In genomic region chr9:18365651-18366050, GRCh38 we compare ENCODE assay signal across 23 cellular contexts.
A peak's percentile ranks its signal among the peaks of the same experiment; 100 is the strongest.
DNase-seq lines count a peak whose midpoint lies in the region; ATAC-seq and TF ChIP-seq lines count a peak whose summit lies in the region.
"Had no signal": no experiment of that assay in that cellular context is flagged by ENCODE, and none has a peak within 500 bp of the region (broad histone marks: within the 10 kb centered on the region; RNA-seq: fewer than 3 reads in every experiment).

No MANE protein-coding gene starts in this region.

- no peaks in the 10 kb centered on the region for H3K36me3 ChIP-seq in breast epithelium
- H3K36me3 ChIP-seq in MM.1S (replicated peaks; ENCODE audit: insufficient read depth, low read length): no peaks in the 10 kb centered on the region
- H3K36me3 ChIP-seq: BE2C, Peyer's patch had no signal

- intact Hi-C loops in MCF 10A (cut with micrococcal nuclease): no loop called here
- intact Hi-C loops in breast epithelium (cut with DNase I; ENCODE audit: low total_unique reads): no loop called here

- H3K36me3 Mint-ChIP-seq in MCF 10A (ENCODE audit: insufficient read depth, unreplicated experiment) (no peaks in the 10 kb centered on the region), WTC11 (no peaks in the 10 kb centered on the region)
- H3K36me3 Mint-ChIP-seq: CD4-positive, CD25-positive, alpha-beta regulatory T cell; IgD-negative memory B cell had no signal

- no TSS peak for BruUV-seq in MCF 10A (replicated peaks; lab: Mats Ljungman, UMichigan)

- no peak overlapping the region for H3K4me2 ChIP-seq in MM.1S (ENCODE audit: low read depth, low read length)
- H3K4me2 ChIP-seq: KMS-11, SK-N-SH had no signal

- H4K20me1 ChIP-seq in MM.1S (ENCODE audit: insufficient read depth, low read length): no peaks in the 10 kb centered on the region

- no peak overlapping the region for H3K27ac ChIP-seq in breast epithelium
- H3K27ac ChIP-seq in MM.1S (ENCODE audit: low read length): peak overlapping the region; percentile 13; the same call in 1 of the 2 replicates
- H3K27ac ChIP-seq: KMS-11, Peyer's patch had no signal

- no peaks in the 10 kb centered on the region for H3K79me2 ChIP-seq in MM.1S (ENCODE audit: low read length)

- H3K9ac ChIP-seq in MM.1S (ENCODE audit: low read length): no peak overlapping the region
- H3K9ac ChIP-seq: KMS-11, SK-N-SH had no signal

- no peaks in the 10 kb centered on the region for H3K9me2 ChIP-seq in MM.1S (replicated peaks; ENCODE audit: insufficient read depth, low read length)
- H3K9me2 ChIP-seq: SK-N-SH had no signal

- H3K4me3 Mint-ChIP-seq in MCF 10A (ENCODE audit: unreplicated experiment) (no peak overlapping the region), WTC11 (no peak overlapping the region)
- H3K4me3 Mint-ChIP-seq: CD4-positive, CD25-positive, alpha-beta regulatory T cell; IgD-negative memory B cell had no signal

- H3K4me1 Mint-ChIP-seq in MCF 10A (ENCODE audit: insufficient read depth, unreplicated experiment): no peaks in the 10 kb centered on the region
- H3K4me1 Mint-ChIP-seq in WTC11: peaks cover 14% of the 10 kb centered on the region
- H3K4me1 Mint-ChIP-seq: CD4-positive, CD25-positive, alpha-beta regulatory T cell had no signal

- H3K27ac Mint-ChIP-seq in MCF 10A (ENCODE audit: low read depth, unreplicated experiment): peak overlapping the region; percentile 1
- no peak overlapping the region for H3K27ac Mint-ChIP-seq in WTC11
- H3K27ac Mint-ChIP-seq: CD4-positive, CD25-positive, alpha-beta regulatory T cell; IgD-negative memory B cell had no signal

- H3K27me3 ChIP-seq in breast epithelium (no peaks in the 10 kb centered on the region), MM.1S (replicated peaks; ENCODE audit: insufficient read depth, low read length) (no peaks in the 10 kb centered on the region)
- H3K27me3 ChIP-seq: BE2C, Peyer's patch had no signal

- H3K4me1 ChIP-seq in breast epithelium (no peaks in the 10 kb centered on the region), MM.1S (ENCODE audit: low read length) (peaks cover 26% of the 10 kb centered on the region)
- H3K4me1 ChIP-seq: BE2C, Peyer's patch had no signal

- no peaks in the 10 kb centered on the region for H3K9me3 ChIP-seq in breast epithelium
- H3K9me3 ChIP-seq in MM.1S (replicated peaks; ENCODE audit: insufficient read depth, low read length): no peaks in the 10 kb centered on the region
- H3K9me3 ChIP-seq: BE2C, Peyer's patch, SK-N-SH had no signal

- H3F3A ChIP-seq in MM.1S (ENCODE audit: insufficient read depth, low read length): no peaks in the 10 kb centered on the region

- H3K4me3 ChIP-seq in breast epithelium (no peak overlapping the region), MM.1S (ENCODE audit: low read length) (no peak overlapping the region)
- H3K4me3 ChIP-seq: Peyer's patch had no signal

- TF ChIP-seq CTCF in MCF 10A (IDR thresholded peaks at IDR 0.05; ENCODE audit: unreplicated experiment) (no peak), breast epithelium (IDR thresholded peaks at IDR 0.05) (no peak), MM.1S (IDR thresholded peaks at IDR 0.05; ENCODE audit: low read length) (no peak), WTC11 (IDR thresholded peaks at IDR 0.05) (no peak)

- POLR2A ChIA-PET in MCF 10A (lab: Yijun Ruan, JAX): no interaction called here
- POLR2A ChIA-PET in WTC11 (lab: Charles Lee): no interaction called here

- CTCF ChIA-PET in MCF 10A (lab: Yijun Ruan, JAX): no interaction called here
- CTCF ChIA-PET in WTC11 (lab: Charles Lee): no interaction called here

- DNase-seq in MCF 10A (ENCODE audit: unreplicated experiment): no peak
- no peak for DNase-seq in breast epithelium (ENCODE audit: low spot score in 2 of 2)
- DNase-seq in MM.1S: no peak
- peak; percentile 66 for DNase-seq in cerebellar cortex (ENCODE audit: low spot score)
- DNase-seq in putamen (ENCODE audit: low spot score): no peak
- DNase-seq in WTC11 (ENCODE audit: low spot score): no peak
- DNase-seq: 8988T; ACHN; BE2C; CD4-positive, CD25-positive, alpha-beta regulatory T cell; DMS153; NCI-H1105; NCI-H1436 treated with DMSO at 0.1 percent for 48 hours; NCI-H187 treated with DMSO at 0.1 percent for 48 hours; NCI-H446 treated with DMSO at 0.1 percent for 48 hours; NCI-H526; OCI-M1; Peyer's patch; SK-N-SH had no signal

- ATAC-seq in GM21576 (IDR thresholded peaks at IDR 0.05; ENCODE audit: unreplicated experiment) (no peak), GM21515 (IDR thresholded peaks at IDR 0.05; ENCODE audit: unreplicated experiment) (no peak), WTC11 (no peak)

- H3K9me3 Mint-ChIP-seq in MCF 10A (ENCODE audit: unreplicated experiment) (no peaks in the 10 kb centered on the region), WTC11 (no peaks in the 10 kb centered on the region)

- H3K27me3 Mint-ChIP-seq in MCF 10A (ENCODE audit: insufficient read depth, unreplicated experiment) (no peaks in the 10 kb centered on the region), WTC11 (ENCODE audit: low read depth) (no peaks in the 10 kb centered on the region)
- H3K27me3 Mint-ChIP-seq: CD4-positive, CD25-positive, alpha-beta regulatory T cell had no signal

- no peak overlapping the region for H2AFZ ChIP-seq in MM.1S (ENCODE audit: low read length)

- no peak for TF ChIP-seq POLR2A in breast epithelium (IDR thresholded peaks at IDR 0.05)

TF ChIP-seq in WTC11, 78 proteins besides CTCF, POLR2A, EP300 and RAD21:
- no peak for TF ChIP-seq HMGXB4 (CRISPR knock-in tag; IDR thresholded peaks at IDR 0.05)
- TF ChIP-seq MYBL2 (CRISPR knock-in tag; IDR thresholded peaks at IDR 0.05): no peak
- TF ChIP-seq ETV6 (CRISPR knock-in tag; IDR thresholded peaks at IDR 0.05): no peak
- TF ChIP-seq ZNF232 (CRISPR knock-in tag; IDR thresholded peaks at IDR 0.05): no peak
- no peak for TF ChIP-seq ATF2 (CRISPR knock-in tag; IDR thresholded peaks at IDR 0.05; ENCODE audit: borderline replicate concordance, low read depth)
- no peak for TF ChIP-seq OVOL2 (CRISPR knock-in tag; IDR thresholded peaks at IDR 0.05; ENCODE audit: borderline replicate concordance)
- no peak for TF ChIP-seq TEAD1 (CRISPR knock-in tag; IDR thresholded peaks at IDR 0.05)
- no peak for TF ChIP-seq ESRRA (CRISPR knock-in tag; IDR thresholded peaks at IDR 0.05; ENCODE audit: borderline replicate concordance)
